ENCODE assay signal across 39 cellular contexts in genomic region chr7:89857767-89858166, GRCh38.
"Had no signal": no experiment of that assay in that cellular context is flagged by ENCODE, and none has a peak within 500 bp of the region (broad histone marks: within the 10 kb centered on the region; RNA-seq: fewer than 3 reads in every experiment).

No MANE protein-coding gene starts in this region.

- H3K36me3 Mint-ChIP-seq: activated CD4-positive, alpha-beta memory T cell treated with anti-CD3 and anti-CD28 coated beads for 36 hours; activated CD8-positive, alpha-beta memory T cell treated with anti-CD3 and anti-CD28 coated beads, Interleukin-2, amount 10 ng/mL, durations not matched to agents 7 days and 5 days; activated naive CD4-positive, alpha-beta T cell treated with anti-CD3 and anti-CD28 coated beads, Interleukin-2, amount 10 ng/mL, durations not matched to agents 7 days and 5 days; activated naive CD4-positive, alpha-beta T cell treated with anti-CD3 and anti-CD28 coated beads, Interleukin-2, amount 50 U/mL, for 24 hours; activated naive CD8-positive, alpha-beta T cell treated with anti-CD3 and anti-CD28 coated beads, Interleukin-2, amount 10 ng/mL, durations not matched to agents 7 days and 5 days had no signal

- H3K27me3 ChIP-seq: body of pancreas, brain microvascular endothelial cell, breast epithelium, cardiac muscle cell had no signal

- H3K27me3 Mint-ChIP-seq: activated B cell treated with CpG ODN at 0.5 μM for 24 hours; activated CD4-positive, alpha-beta memory T cell treated with anti-CD3 and anti-CD28 coated beads for 36 hours; activated CD4-positive, alpha-beta T cell treated with anti-CD3 and anti-CD28 coated beads, Interleukin-2, amount 10 ng/mL, durations not matched to agents 24 days and 14 days; activated CD8-positive, alpha-beta memory T cell treated with anti-CD3 and anti-CD28 coated beads, Interleukin-2, amount 10 ng/mL, durations not matched to agents 7 days and 5 days; activated naive CD4-positive, alpha-beta T cell treated with anti-CD3 and anti-CD28 coated beads, Interleukin-2, amount 10 ng/mL, durations not matched to agents 7 days and 5 days; activated naive CD4-positive, alpha-beta T cell treated with anti-CD3 and anti-CD28 coated beads, Interleukin-2, amount 50 U/mL, for 24 hours; activated naive CD8-positive, alpha-beta T cell; activated naive CD8-positive, alpha-beta T cell treated with anti-CD3 and anti-CD28 coated beads, Interleukin-2, amount 10 ng/mL, durations not matched to agents 7 days and 5 days; activated naive CD8-positive, alpha-beta T cell treated with anti-CD3 and anti-CD28 coated beads, Interleukin-2, amount 50 U/mL, for 24 hours; activated T-cell treated with anti-CD3 and anti-CD28 coated beads, Interleukin-2, amount 50 U/mL, for 24 hours; central memory CD8-positive, alpha-beta T cell had no signal

- H3K27ac Mint-ChIP-seq: activated B cell treated with CpG ODN at 0.5 μM for 24 hours; activated CD4-positive, alpha-beta memory T cell treated with anti-CD3 and anti-CD28 coated beads for 36 hours; activated CD4-positive, alpha-beta T cell treated with anti-CD3 and anti-CD28 coated beads, Interleukin-2, amount 10 ng/mL, durations not matched to agents 24 days and 14 days; activated CD8-positive, alpha-beta memory T cell treated with anti-CD3 and anti-CD28 coated beads, Interleukin-2, amount 10 ng/mL, durations not matched to agents 7 days and 5 days; activated CD8-positive, alpha-beta T cell treated with anti-CD3 and anti-CD28 coated beads, Interleukin-2, amount 10 ng/mL, durations not matched to agents 7 days and 5 days; activated naive CD4-positive, alpha-beta T cell treated with anti-CD3 and anti-CD28 coated beads, Interleukin-2, amount 10 ng/mL, durations not matched to agents 7 days and 5 days; activated naive CD4-positive, alpha-beta T cell treated with anti-CD3 and anti-CD28 coated beads, Interleukin-2, amount 50 U/mL, for 24 hours; activated naive CD8-positive, alpha-beta T cell; activated naive CD8-positive, alpha-beta T cell treated with anti-CD3 and anti-CD28 coated beads, Interleukin-2, amount 10 ng/mL, durations not matched to agents 7 days and 5 days; activated naive CD8-positive, alpha-beta T cell treated with anti-CD3 and anti-CD28 coated beads, Interleukin-2, amount 50 U/mL, for 24 hours; activated T-cell treated with anti-CD3 and anti-CD28 coated beads, Interleukin-2, amount 50 U/mL, for 24 hours; activated T-helper 2 cell treated with anti-CD3 and anti-CD28 coated beads, Interferon-gamma antibody, Interleukin-2, Interleukin-4, amounts not matched to agents 10 μg/mL and 5 μg/mL and 100 μg/mL, durations not matched to agents 14 hours and 24 hours and 36 hours; T-helper 1 cell treated with Interleukin-12 subunit alpha and Interleukin-12 subunit beta and Interleukin-4 antibody, amounts not matched to agents 30 μg/mL and 1 μg/mL, for 36 hours; T-helper 2 cell treated with Interferon-gamma antibody and Interleukin-4, amounts not matched to agents 5 μg/mL and 100 μg/mL, for 36 hours had no signal

- H3K4me3 ChIP-seq: body of pancreas, breast epithelium, cardiac muscle cell had no signal

- H3K4me3 Mint-ChIP-seq: activated B cell treated with CpG ODN at 0.5 μM for 24 hours; activated CD4-positive, alpha-beta memory T cell treated with anti-CD3 and anti-CD28 coated beads for 36 hours; activated CD4-positive, alpha-beta T cell treated with anti-CD3 and anti-CD28 coated beads, Interleukin-2, amount 10 ng/mL, durations not matched to agents 24 days and 14 days; activated CD8-positive, alpha-beta memory T cell treated with anti-CD3 and anti-CD28 coated beads, Interleukin-2, amount 10 ng/mL, durations not matched to agents 7 days and 5 days; activated CD8-positive, alpha-beta T cell treated with anti-CD3 and anti-CD28 coated beads, Interleukin-2, amount 10 ng/mL, durations not matched to agents 7 days and 5 days; activated naive CD4-positive, alpha-beta T cell treated with anti-CD3 and anti-CD28 coated beads, Interleukin-2, amount 10 ng/mL, durations not matched to agents 7 days and 5 days; activated naive CD4-positive, alpha-beta T cell treated with anti-CD3 and anti-CD28 coated beads, Interleukin-2, amount 50 U/mL, for 24 hours; activated naive CD8-positive, alpha-beta T cell; activated naive CD8-positive, alpha-beta T cell treated with anti-CD3 and anti-CD28 coated beads, Interleukin-2, amount 10 ng/mL, durations not matched to agents 7 days and 5 days; activated naive CD8-positive, alpha-beta T cell treated with anti-CD3 and anti-CD28 coated beads, Interleukin-2, amount 50 U/mL, for 24 hours; activated T-cell treated with anti-CD3 and anti-CD28 coated beads, Interleukin-2, amount 50 U/mL, for 24 hours; central memory CD8-positive, alpha-beta T cell; T-helper 1 cell treated with Interleukin-12 subunit alpha and Interleukin-12 subunit beta and Interleukin-4 antibody, amounts not matched to agents 30 μg/mL and 1 μg/mL, for 36 hours; T-helper 2 cell treated with Interferon-gamma antibody and Interleukin-4, amounts not matched to agents 5 μg/mL and 100 μg/mL, for 36 hours had no signal

- H3K4me1 Mint-ChIP-seq: activated B cell treated with CpG ODN at 0.5 μM for 24 hours; activated CD4-positive, alpha-beta T cell treated with anti-CD3 and anti-CD28 coated beads, Interleukin-2, amount 10 ng/mL, durations not matched to agents 24 days and 14 days; activated CD8-positive, alpha-beta memory T cell treated with anti-CD3 and anti-CD28 coated beads, Interleukin-2, amount 10 ng/mL, durations not matched to agents 7 days and 5 days; activated naive CD4-positive, alpha-beta T cell treated with anti-CD3 and anti-CD28 coated beads, Interleukin-2, amount 10 ng/mL, durations not matched to agents 7 days and 5 days; activated naive CD4-positive, alpha-beta T cell treated with anti-CD3 and anti-CD28 coated beads, Interleukin-2, amount 50 U/mL, for 24 hours; activated naive CD8-positive, alpha-beta T cell treated with anti-CD3 and anti-CD28 coated beads, Interleukin-2, amount 10 ng/mL, durations not matched to agents 7 days and 5 days; activated naive CD8-positive, alpha-beta T cell treated with anti-CD3 and anti-CD28 coated beads, Interleukin-2, amount 50 U/mL, for 24 hours; central memory CD8-positive, alpha-beta T cell had no signal

- H3K9me3 Mint-ChIP-seq: activated CD4-positive, alpha-beta T cell treated with anti-CD3 and anti-CD28 coated beads, Interleukin-2, amount 10 ng/mL, durations not matched to agents 24 days and 14 days had no signal

- H3K36me3 ChIP-seq: brain microvascular endothelial cell, breast epithelium, cardiac muscle cell had no signal

- H3K27ac ChIP-seq: body of pancreas, brain microvascular endothelial cell, breast epithelium, cardiac muscle cell, VCaP had no signal

- H3K4me1 ChIP-seq: body of pancreas, breast epithelium had no signal

- DNase-seq: activated B cell treated with CpG ODN at 0.5 μM for 24 hours; activated CD4-positive, alpha-beta memory T cell treated with anti-CD3 and anti-CD28 coated beads for 36 hours; activated CD4-positive, alpha-beta T cell treated with anti-CD3 and anti-CD28 coated beads for 4 hours; activated CD4-positive, alpha-beta T cell treated with anti-CD3 and anti-CD28 coated beads, Interleukin-2, amount 10 ng/mL, durations not matched to agents 24 days and 14 days; activated CD4-positive, alpha-beta T cell treated with anti-CD3 and anti-CD28 coated beads, Interleukin-2, amount 50 U/mL, for 1 hour; activated CD4-positive, alpha-beta T cell treated with anti-CD3 and anti-CD28 coated beads, Interleukin-2, amount 50 U/mL, for 4 hours; activated CD4-positive, CD25-positive, alpha-beta regulatory T cell treated with anti-CD3 and anti-CD28 coated beads, Interleukin-2, amount 50 U/mL, for 72 hours; activated CD8-positive, alpha-beta memory T cell treated with anti-CD3 and anti-CD28 coated beads for 24 hours; activated CD8-positive, alpha-beta memory T cell treated with anti-CD3 and anti-CD28 coated beads, Interleukin-2, amount 10 ng/mL, durations not matched to agents 7 days and 5 days; activated CD8-positive, alpha-beta memory T cell treated with anti-CD3 and anti-CD28 coated beads, Interleukin-2, amount 50 U/mL, for 48 hours; activated CD8-positive, alpha-beta T cell treated with anti-CD3 and anti-CD28 coated beads, Interleukin-2, amount 10 ng/mL, durations not matched to agents 7 days and 5 days; activated effector memory CD4-positive, alpha-beta T cell treated with Interleukin-2 at 50 U/mL for 16 hours; activated gamma-delta T cell; activated naive CD4-positive, alpha-beta T cell treated with anti-CD3 and anti-CD28 coated beads, Interleukin-2, amount 10 ng/mL, durations not matched to agents 7 days and 5 days; activated naive CD4-positive, alpha-beta T cell treated with Interleukin-2 at 50 U/mL for 16 hours; activated naive CD8-positive, alpha-beta T cell treated with anti-CD3 and anti-CD28 coated beads, Interleukin-2, amount 10 ng/mL, durations not matched to agents 7 days and 5 days; activated naive CD8-positive, alpha-beta T cell treated with anti-CD3 and anti-CD28 coated beads, Interleukin-2, amount 50 U/mL, for 24 hours; activated T-cell treated with anti-CD3 and anti-CD28 coated beads, Interleukin-2, amount 50 U/mL, for 24 hours; activated T-cell treated with anti-CD3 and anti-CD28 coated beads, Interleukin-2, amount 50 U/mL, for 48 hours; amygdala; anterior cingulate cortex; body of pancreas; brain microvascular endothelial cell; caudate nucleus; cerebellar nuclear complex; T-helper 1 cell; T-helper 2 cell; T-helper 9 cell had no signal

- FAIRE-seq: astrocyte, TTC549 had no signal

- ATAC-seq: activated CD8-positive, alpha-beta memory T cell treated with anti-CD3 and anti-CD28 coated beads, Interleukin-2, amount 10 ng/mL, durations not matched to agents 7 days and 5 days; activated CD8-positive, alpha-beta T cell treated with anti-CD3 and anti-CD28 coated beads, Interleukin-2, amount 10 ng/mL, durations not matched to agents 7 days and 5 days; activated naive CD8-positive, alpha-beta T cell treated with anti-CD3 and anti-CD28 coated beads, Interleukin-2, amount 50 U/mL, for 24 hours; body of pancreas had no signal
